Comparison of ENCODE assay signal across 21 cellular contexts in genomic region chr6:485655-486054, GRCh38.
"Had no signal": no experiment of that assay in that cellular context is flagged by ENCODE, and none has a peak within 500 bp of the region (broad histone marks: within the 10 kb centered on the region; RNA-seq: fewer than 3 reads in every experiment).

No MANE protein-coding gene starts in this region.

- H2AFZ ChIP-seq: neural progenitor cell had no signal

- ATAC-seq: gastroesophageal sphincter; naive thymus-derived CD8-positive, alpha-beta T cell; sciatic nerve had no signal

- H3K4me3 ChIP-seq: colonic mucosa, dorsolateral prefrontal cortex, gastroesophageal sphincter, left ventricle myocardium inferior, neural progenitor cell, SJSA1, tibial nerve had no signal

- DNase-seq: activated CD4-positive, alpha-beta T cell treated with anti-CD3 and anti-CD28 coated beads for 1 hour; activated T-cell treated with anti-CD3 and anti-CD28 coated beads, Interleukin-2, amount 50 U/mL, for 48 hours; colonic mucosa; dorsolateral prefrontal cortex; endodermal cell; head of caudate nucleus; hypothalamus; left ventricle myocardium inferior; naive thymus-derived CD8-positive, alpha-beta T cell; posterior cingulate gyrus; small intestine; stimulated activated CD4-positive, alpha-beta T cell treated with anti-CD3 and anti-CD28 coated beads, Interleukin-2, amount 100 ng/mL, for 24 hours; stimulated activated naive CD4-positive, alpha-beta T cell; T-helper 1 cell; WERI-Rb-1 had no signal

- H3K27me3 ChIP-seq: colonic mucosa, dorsolateral prefrontal cortex, gastroesophageal sphincter, neural progenitor cell, SJSA1, tibial nerve had no signal

- H3K36me3 ChIP-seq: colonic mucosa had no signal

- H3K4me1 ChIP-seq: colonic mucosa, gastroesophageal sphincter, left ventricle myocardium inferior, neural progenitor cell, SJSA1 had no signal

- H3K9ac ChIP-seq: neural progenitor cell had no signal

- H3K27ac ChIP-seq: colonic mucosa, epithelial cell of prostate, gastroesophageal sphincter, left ventricle myocardium inferior, neural progenitor cell, SJSA1, tibial nerve, WERI-Rb-1 had no signal

- H3K9me3 ChIP-seq: colonic mucosa, gastroesophageal sphincter, left ventricle myocardium inferior, SJSA1 had no signal

- H3K4me2 ChIP-seq: neural progenitor cell had no signal

- H3K4me1 Mint-ChIP-seq: endodermal cell had no signal

- H3K27me3 Mint-ChIP-seq: naive thymus-derived CD8-positive, alpha-beta T cell had no signal

- H3K4me3 Mint-ChIP-seq: endodermal cell; naive thymus-derived CD8-positive, alpha-beta T cell; neural progenitor cell had no signal

- H3K27ac Mint-ChIP-seq: endodermal cell; naive thymus-derived CD8-positive, alpha-beta T cell; neural progenitor cell had no signal
